In genomic region chr14:26594148-26594547, GRCh38 we compare ENCODE assay signal across 1 cellular context.
TF ChIP-seq lines count a peak whose summit lies in the region.

No MANE protein-coding gene starts in this region.

TF ChIP-seq in A549, 52 proteins besides CTCF, POLR2A, EP300 and RAD21 (continued from another document):
- no peak for TF ChIP-seq FOSL2 (IDR thresholded peaks at IDR 0.05)
- no peak for TF ChIP-seq FOSL2 (CRISPR knock-in tag; IDR thresholded peaks at IDR 0.05)
- no peak for TF ChIP-seq JUNB (IDR thresholded peaks at IDR 0.05)
- TF ChIP-seq, protein P1, sequence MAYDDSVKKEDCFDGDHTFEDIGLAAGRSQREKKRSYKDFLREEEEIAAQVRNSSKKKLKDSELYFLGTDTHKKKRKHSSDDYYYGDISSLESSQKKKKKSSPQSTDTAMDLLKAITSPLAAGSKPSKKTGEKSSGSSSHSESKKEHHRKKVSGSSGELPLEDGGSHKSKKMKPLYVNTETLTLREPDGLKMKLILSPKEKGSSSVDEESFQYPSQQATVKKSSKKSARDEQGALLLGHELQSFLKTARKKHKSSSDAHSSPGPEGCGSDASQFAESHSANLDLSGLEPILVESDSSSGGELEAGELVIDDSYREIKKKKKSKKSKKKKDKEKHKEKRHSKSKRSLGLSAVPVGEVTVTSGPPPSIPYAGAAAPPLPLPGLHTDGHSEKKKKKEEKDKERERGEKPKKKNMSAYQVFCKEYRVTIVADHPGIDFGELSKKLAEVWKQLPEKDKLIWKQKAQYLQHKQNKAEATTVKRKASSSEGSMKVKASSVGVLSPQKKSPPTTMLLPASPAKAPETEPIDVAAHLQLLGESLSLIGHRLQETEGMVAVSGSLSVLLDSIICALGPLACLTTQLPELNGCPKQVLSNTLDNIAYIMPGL (CRISPR knock-in tag; IDR thresholded peaks at IDR 0.05; ENCODE audit: borderline replicate concordance) = no peak
